ENCODE assay signal across 2 cellular contexts in the genomic region with DNA sequence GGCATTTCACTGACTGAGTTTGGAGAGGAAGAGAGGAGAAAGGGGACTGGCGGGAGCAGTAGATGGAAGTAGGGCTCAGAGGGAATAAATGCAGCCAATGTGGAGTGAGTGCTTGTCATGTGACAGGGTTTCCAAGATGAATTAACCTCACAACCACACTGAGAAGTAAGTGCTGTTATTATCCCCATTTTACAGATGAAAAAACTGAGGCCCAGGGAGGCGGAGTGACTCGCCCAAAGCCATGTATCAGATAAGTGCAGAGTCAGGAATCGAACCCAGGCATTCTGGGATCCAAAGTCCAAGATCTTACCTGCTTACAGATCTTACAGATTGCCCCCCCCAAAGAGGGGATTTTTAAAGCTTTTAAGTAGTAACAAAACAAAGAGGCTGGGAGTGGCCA.
TF ChIP-seq lines count a peak whose summit lies in the region.

No MANE protein-coding gene starts in this region.

TF ChIP-seq in HepG2, 621 proteins besides CTCF, POLR2A, EP300 and RAD21:
- TF ChIP-seq ZNF629 (CRISPR knock-in tag; conservative IDR thresholded peaks at IDR 0.05) (peak; percentile 85), AKAP8 (CRISPR knock-in tag; IDR thresholded peaks at IDR 0.05) (no peak)

TF ChIP-seq in K562, 482 proteins besides CTCF, POLR2A, EP300 and RAD21:
- no peak for TF ChIP-seq CHD2 (IDR thresholded peaks at IDR 0.05; ENCODE audit: low read depth, low read length)
- TF ChIP-seq BHLHE40 (IDR thresholded peaks at IDR 0.05; ENCODE audit: low read length), result no peak
- TF ChIP-seq, protein P1, sequence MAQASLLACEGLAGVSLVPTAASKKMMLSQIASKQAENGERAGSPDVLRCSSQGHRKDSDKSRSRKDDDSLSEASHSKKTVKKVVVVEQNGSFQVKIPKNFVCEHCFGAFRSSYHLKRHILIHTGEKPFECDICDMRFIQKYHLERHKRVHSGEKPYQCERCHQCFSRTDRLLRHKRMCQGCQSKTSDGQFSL (CRISPR knock-in tag; IDR thresholded peaks at IDR 0.05), result no peak
- TF ChIP-seq, protein P1 (tag; IDR thresholded peaks at IDR 0.05), result no peak
- TF ChIP-seq JUN (IDR thresholded peaks at IDR 0.05; ENCODE audit: borderline replicate concordance, low read depth, low read length), result no peak
- TF ChIP-seq JUN (CRISPR knock-in tag; IDR thresholded peaks at IDR 0.05; ENCODE audit: borderline replicate concordance), result no peak
- no peak for TF ChIP-seq NFIC (IDR thresholded peaks at IDR 0.05)
- TF ChIP-seq RCOR1 (IDR thresholded peaks at IDR 0.05; ENCODE audit: borderline replicate concordance in 1 of 2, low read depth in 2 of 2, low read length in 2 of 2), result 0 out of 4 replicates have a peak, but pooled peaks of 1 of the 2 experiments have one; percentile 25
- TF ChIP-seq KDM1A (IDR thresholded peaks at IDR 0.05), result peak in 1 of 2 experiments; percentile 51; a peak in 1 of 4 replicates
- peak; percentile 41; the same call in 1 of the 2 replicates for TF ChIP-seq BCOR (IDR thresholded peaks at IDR 0.05)
- peak; percentile 76 for TF ChIP-seq ADNP (tag; IDR thresholded peaks at IDR 0.05)
- TF ChIP-seq, protein P2, sequence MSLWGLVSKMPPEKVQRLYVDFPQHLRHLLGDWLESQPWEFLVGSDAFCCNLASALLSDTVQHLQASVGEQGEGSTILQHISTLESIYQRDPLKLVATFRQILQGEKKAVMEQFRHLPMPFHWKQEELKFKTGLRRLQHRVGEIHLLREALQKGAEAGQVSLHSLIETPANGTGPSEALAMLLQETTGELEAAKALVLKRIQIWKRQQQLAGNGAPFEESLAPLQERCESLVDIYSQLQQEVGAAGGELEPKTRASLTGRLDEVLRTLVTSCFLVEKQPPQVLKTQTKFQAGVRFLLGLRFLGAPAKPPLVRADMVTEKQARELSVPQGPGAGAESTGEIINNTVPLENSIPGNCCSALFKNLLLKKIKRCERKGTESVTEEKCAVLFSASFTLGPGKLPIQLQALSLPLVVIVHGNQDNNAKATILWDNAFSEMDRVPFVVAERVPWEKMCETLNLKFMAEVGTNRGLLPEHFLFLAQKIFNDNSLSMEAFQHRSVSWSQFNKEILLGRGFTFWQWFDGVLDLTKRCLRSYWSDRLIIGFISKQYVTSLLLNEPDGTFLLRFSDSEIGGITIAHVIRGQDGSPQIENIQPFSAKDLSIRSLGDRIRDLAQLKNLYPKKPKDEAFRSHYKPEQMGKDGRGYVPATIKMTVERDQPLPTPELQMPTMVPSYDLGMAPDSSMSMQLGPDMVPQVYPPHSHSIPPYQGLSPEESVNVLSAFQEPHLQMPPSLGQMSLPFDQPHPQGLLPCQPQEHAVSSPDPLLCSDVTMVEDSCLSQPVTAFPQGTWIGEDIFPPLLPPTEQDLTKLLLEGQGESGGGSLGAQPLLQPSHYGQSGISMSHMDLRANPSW (CRISPR knock-in tag; IDR thresholded peaks at IDR 0.05), result no peak
- TF ChIP-seq RBM25 (IDR thresholded peaks at IDR 0.05; ENCODE audit: low read depth, low read length, severe bottlenecking), result peak; percentile 86
- TF ChIP-seq SIX5 (IDR thresholded peaks at IDR 0.05; ENCODE audit: borderline replicate concordance in 1 of 2, insufficient read depth in 1 of 2, low read depth in 1 of 2, low read length in 2 of 2), result no peak
- TF ChIP-seq FOXA3 (CRISPR knock-in tag; conservative IDR thresholded peaks at IDR 0.05 in 1 of 2, IDR thresholded peaks at IDR 0.05 in 1 of 2), result no peak
